Comparison of ENCODE assay signal across 22 cellular contexts in the genomic region with DNA sequence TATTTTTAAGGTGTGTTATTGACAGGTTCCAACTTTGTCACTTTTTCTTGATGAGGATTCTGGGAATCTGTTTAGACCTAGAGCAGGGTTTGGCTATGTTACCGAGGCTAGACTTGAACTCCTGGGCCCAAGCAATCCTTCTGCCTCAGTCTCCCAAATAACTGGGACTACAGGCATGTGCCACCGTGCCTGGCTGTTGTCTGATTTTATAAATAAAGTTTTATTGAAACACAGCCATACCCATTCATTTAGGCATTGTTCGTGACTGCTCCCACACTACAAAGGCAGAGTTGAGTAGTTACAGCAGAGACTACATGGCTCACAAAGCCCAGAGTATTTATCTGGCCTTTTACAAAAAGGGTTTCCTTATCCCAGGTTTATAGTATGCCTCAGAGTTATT.
"Had no signal": no experiment of that assay in that cellular context is flagged by ENCODE, and none has a peak within 500 bp of the region (broad histone marks: within the 10 kb centered on the region; RNA-seq: fewer than 3 reads in every experiment).

No MANE protein-coding gene starts in this region.

- H3K4me3 Mint-ChIP-seq: immature natural killer cell had no signal

- ATAC-seq: foreskin keratinocyte, gastroesophageal sphincter, heart left ventricle, left cardiac atrium, left lung, left ventricle myocardium superior, lower lobe of right lung had no signal

- DNase-seq: dermis blood vessel endothelial cell; dorsolateral prefrontal cortex; effector CD4-positive, alpha-beta T cell; effector memory CD4-positive, alpha-beta T cell; foreskin keratinocyte; heart left ventricle; hypothalamus; immature natural killer cell; left cardiac atrium; left lung; left ventricle myocardium superior; lower lobe of right lung; mesendoderm; midbrain had no signal

- H3K4me1 ChIP-seq: foreskin keratinocyte had no signal

- H3K4me1 Mint-ChIP-seq: immature natural killer cell had no signal

- H3K27ac ChIP-seq: coronary artery, dorsolateral prefrontal cortex, esophagus muscularis mucosa, foreskin keratinocyte, gastroesophageal sphincter, heart left ventricle, hepatocyte, left lung, lower lobe of right lung had no signal

- H3K4me3 ChIP-seq: coronary artery, dorsolateral prefrontal cortex, esophagus muscularis mucosa, gastroesophageal sphincter, heart left ventricle, hepatocyte, left lung, lower lobe of right lung had no signal

- H3K27me3 ChIP-seq: dorsolateral prefrontal cortex, esophagus muscularis mucosa, foreskin keratinocyte, gastroesophageal sphincter, heart left ventricle, hepatocyte, left lung had no signal

- H2AFZ ChIP-seq: hepatocyte had no signal

- H3K9me3 ChIP-seq: esophagus muscularis mucosa, gastroesophageal sphincter, heart left ventricle, left lung, lower lobe of right lung had no signal

- H3K9me3 Mint-ChIP-seq: immature natural killer cell had no signal

- H3K27ac Mint-ChIP-seq: immature natural killer cell had no signal

- H3K36me3 Mint-ChIP-seq: immature natural killer cell had no signal

- H3K4me2 ChIP-seq: hepatocyte had no signal

- FAIRE-seq: colon, endothelial cell of umbilical vein, frontal cortex, keratinocyte had no signal
